In the genomic region with DNA sequence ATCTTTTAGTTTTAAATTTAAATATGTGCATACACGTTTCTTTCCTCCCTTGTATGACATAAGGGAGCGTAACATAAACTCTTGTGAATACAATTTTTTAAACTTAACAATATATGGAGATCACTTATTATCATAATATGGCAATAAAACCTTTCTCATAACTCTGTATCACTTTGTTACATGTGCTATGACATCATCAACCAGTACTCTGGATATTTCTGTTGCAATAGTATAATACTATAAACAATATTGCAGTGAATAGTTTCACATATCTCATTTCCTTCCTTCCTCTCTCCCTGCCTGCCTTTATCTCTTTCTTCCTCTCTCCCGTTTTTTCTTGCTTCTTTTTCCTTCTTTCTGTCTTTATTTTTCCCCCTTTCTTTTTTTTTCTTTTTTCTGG, we compare ENCODE assay signal across 1 cellular context.
TF ChIP-seq lines count a peak whose summit lies in the region.

No MANE protein-coding gene starts in this region.

TF ChIP-seq in HepG2, 621 proteins besides CTCF, POLR2A, EP300 and RAD21 (continued from another document):
- TF ChIP-seq CREB1 (IDR thresholded peaks at IDR 0.05) (peak; percentile 50), CREB1 (CRISPR knock-in tag; IDR thresholded peaks at IDR 0.05) (no peak)
TF ChIP-seq in HepG2: peak in this region for 2.
